Comparison of ENCODE assay signal across 16 cellular contexts in genomic region chr12:56626691-56627090, GRCh38. TPM values are rescaled to one million over a fixed set of nuclear protein-coding genes. Genes with fewer than 3 reads are reported as not detected.
A peak's percentile ranks its signal among the peaks of the same experiment; 100 is the strongest.
DNase-seq lines count a peak whose midpoint lies in the region; ATAC-seq and TF ChIP-seq lines count a peak whose summit lies in the region.
"Had no signal": no experiment of that assay in that cellular context is flagged by ENCODE, and none has a peak within 500 bp of the region (broad histone marks: within the 10 kb centered on the region; RNA-seq: fewer than 3 reads in every experiment).

No MANE protein-coding gene starts in this region.

- no peaks in the 10 kb centered on the region for H3K36me3 ChIP-seq in thyroid gland

- H3K27ac Mint-ChIP-seq in T-helper 2 cell treated with Interferon-gamma antibody and Interleukin-4, amounts not matched to agents 5 μg/mL and 100 μg/mL, for 36 hours: peak overlapping the region; percentile 41
- H3K27ac Mint-ChIP-seq in activated CD8-positive, alpha-beta T cell treated with anti-CD3 and anti-CD28 coated beads for 36 hours: peak overlapping the region; percentile 55
- peak overlapping the region; percentile 85 for H3K27ac Mint-ChIP-seq in natural killer cell
- H3K27ac Mint-ChIP-seq: dendritic cell treated with granulocyte-macrophage colony-stimulating factor and Interleukin-4, amounts not matched to agents 40 ng/mL and 50 ng/mL, for 4 days; GM23338 had no signal

- H3K27me3 Mint-ChIP-seq in T-helper 2 cell treated with Interferon-gamma antibody and Interleukin-4, amounts not matched to agents 5 μg/mL and 100 μg/mL, for 36 hours (ENCODE audit: low read depth): no peaks in the 10 kb centered on the region
- no peaks in the 10 kb centered on the region for H3K27me3 Mint-ChIP-seq in activated CD8-positive, alpha-beta T cell treated with anti-CD3 and anti-CD28 coated beads for 36 hours
- H3K27me3 Mint-ChIP-seq in natural killer cell (ENCODE audit: low read depth in 2 of 2): no peaks in the 10 kb centered on the region
- H3K27me3 Mint-ChIP-seq: dendritic cell treated with granulocyte-macrophage colony-stimulating factor and Interleukin-4, amounts not matched to agents 40 ng/mL and 50 ng/mL, for 4 days had no signal

- no peak overlapping the region for H3K27ac ChIP-seq in thyroid gland

- no peak for ATAC-seq in activated CD8-positive, alpha-beta T cell treated with anti-CD3 and anti-CD28 coated beads for 36 hours
- ATAC-seq in natural killer cell: no peak
- no peak for ATAC-seq in HG03520 (IDR thresholded peaks at IDR 0.05; ENCODE audit: unreplicated experiment)
- ATAC-seq: GM23338, sciatic nerve had no signal

- no peak overlapping the region for H3K4me3 ChIP-seq in thyroid gland (replicated peaks in 1 of 3)
- H3K4me3 ChIP-seq: GM23338, tibial artery had no signal

- no peaks in the 10 kb centered on the region for H3K9me3 Mint-ChIP-seq in T-helper 2 cell treated with Interferon-gamma antibody and Interleukin-4, amounts not matched to agents 5 μg/mL and 100 μg/mL, for 36 hours
- no peaks in the 10 kb centered on the region for H3K9me3 Mint-ChIP-seq in activated CD8-positive, alpha-beta T cell treated with anti-CD3 and anti-CD28 coated beads for 36 hours
- no peaks in the 10 kb centered on the region for H3K9me3 Mint-ChIP-seq in natural killer cell
- H3K9me3 Mint-ChIP-seq: dendritic cell treated with granulocyte-macrophage colony-stimulating factor and Interleukin-4, amounts not matched to agents 40 ng/mL and 50 ng/mL, for 4 days; GM23338 had no signal

- H3K4me1 Mint-ChIP-seq in T-helper 2 cell treated with Interferon-gamma antibody and Interleukin-4, amounts not matched to agents 5 μg/mL and 100 μg/mL, for 36 hours (ENCODE audit: low read depth): peaks cover 48% of the 10 kb centered on the region
- H3K4me1 Mint-ChIP-seq in activated CD8-positive, alpha-beta T cell treated with anti-CD3 and anti-CD28 coated beads for 36 hours (ENCODE audit: low read depth): peaks cover 61% of the 10 kb centered on the region
- H3K4me1 Mint-ChIP-seq in natural killer cell: peaks cover 59 to 63% of the 10 kb centered on the region in 2 donors

- no peak for TF ChIP-seq POLR2A in thyroid gland (IDR thresholded peaks at IDR 0.05)

- no peaks in the 10 kb centered on the region for H3K9me3 ChIP-seq in thyroid gland
- H3K9me3 ChIP-seq: tibial artery had no signal

- no peak for TF ChIP-seq CTCF in activated CD8-positive, alpha-beta T cell treated with anti-CD3 and anti-CD28 coated beads for 36 hours (IDR thresholded peaks at IDR 0.05)
- TF ChIP-seq CTCF in natural killer cell (IDR thresholded peaks at IDR 0.05) (no peak), thyroid gland (IDR thresholded peaks at IDR 0.05) (no peak)

- H3K36me3 Mint-ChIP-seq in T-helper 2 cell treated with Interferon-gamma antibody and Interleukin-4, amounts not matched to agents 5 μg/mL and 100 μg/mL, for 36 hours (ENCODE audit: low read depth): peaks cover 45% of the 10 kb centered on the region
- peaks cover 34% of the 10 kb centered on the region for H3K36me3 Mint-ChIP-seq in activated CD8-positive, alpha-beta T cell treated with anti-CD3 and anti-CD28 coated beads for 36 hours (ENCODE audit: low read depth)
- H3K36me3 Mint-ChIP-seq in natural killer cell: no peaks in the 10 kb centered on the region

- DNase-seq in T-helper 2 cell treated with Interferon-gamma antibody and Interleukin-4, amounts not matched to agents 5 μg/mL and 100 μg/mL, for 36 hours (ENCODE audit: low spot score): no peak
- DNase-seq in T-helper 2 cell (no peak), KBM-7 (peak; percentile 27), natural killer cell (no peak), thyroid gland (no peak), nucleus accumbens (lab: John Stamatoyannopoulos, UW) (no peak)
- no peak for DNase-seq in activated CD8-positive, alpha-beta T cell treated with anti-CD3 and anti-CD28 coated beads for 36 hours
- DNase-seq: activated CD4-positive, alpha-beta T cell treated with anti-CD3 and anti-CD28 coated beads for 4 hours; MM.1S; NCI-H82; T-helper 1 cell; tibial artery had no signal

- H3K27me3 ChIP-seq in thyroid gland: no peaks in the 10 kb centered on the region
- H3K27me3 ChIP-seq: tibial artery had no signal

- peaks cover 17 to 42% of the 10 kb centered on the region in 2 donors for H3K4me1 ChIP-seq in thyroid gland

- in situ Hi-C loops in KBM-7 (cut with MboI; ENCODE audit: low pct_unique_long_range_greater_than_20kb, low sequenced_read_pairs): no loop called here

- CTCF ChIA-PET in activated CD8-positive, alpha-beta T cell treated with anti-CD3 and anti-CD28 coated beads for 36 hours (lab: Charles Lee): interaction anchor here (1.0 to 4.3 kb wide), 6 partner anchors 9 to 113 kb away, joined by 3 to 27 read pairs (median 4); no protein-coding TSS in a partner anchor

- intact Hi-C loops in activated CD8-positive, alpha-beta T cell treated with anti-CD3 and anti-CD28 coated beads for 36 hours (cut with micrococcal nuclease): no loop called here
- intact Hi-C loops in natural killer cell (cut with micrococcal nuclease) (no loop called here), thyroid gland (cut with DNase I) (no loop called here)

- H3K4me3 Mint-ChIP-seq in T-helper 2 cell treated with Interferon-gamma antibody and Interleukin-4, amounts not matched to agents 5 μg/mL and 100 μg/mL, for 36 hours: no peak overlapping the region
- no peak overlapping the region for H3K4me3 Mint-ChIP-seq in activated CD8-positive, alpha-beta T cell treated with anti-CD3 and anti-CD28 coated beads for 36 hours
- H3K4me3 Mint-ChIP-seq in natural killer cell: no peak overlapping the region
- H3K4me3 Mint-ChIP-seq: dendritic cell treated with granulocyte-macrophage colony-stimulating factor and Interleukin-4, amounts not matched to agents 40 ng/mL and 50 ng/mL, for 4 days; GM23338 had no signal

- POLR2A ChIA-PET in activated CD8-positive, alpha-beta T cell treated with anti-CD3 and anti-CD28 coated beads for 36 hours (lab: Charles Lee): interaction anchor here (0.6 to 1.6 kb wide), 6 partner anchors 9 to 267 kb away, joined by 3 to 5 read pairs (median 3); partner anchors contain the start of gene STAT2

RNA-seq across cellular contexts. Expression of gene BAZ2A, which starts 3.4 kb away (rescaled TPM):
- total RNA-seq in activated CD8-positive, alpha-beta T cell treated with anti-CD3 and anti-CD28 coated beads for 36 hours: 10 to 100 TPM; 80.1 to 89.3 TPM
- total RNA-seq in natural killer cell (100 to 1,000 TPM; 320 to 354 (median 325) TPM), thyroid gland (100 to 1,000 TPM in 1 of 4 donors, 10 to 100 TPM in 3; 61.7 to 122 (median 77.6) TPM)

RNA-seq across cellular contexts. Expression of gene ATP5F1B, which starts 19.1 kb away (rescaled TPM):
- 100 to 1,000 TPM; 859 to 869 TPM for total RNA-seq in activated CD8-positive, alpha-beta T cell treated with anti-CD3 and anti-CD28 coated beads for 36 hours
- 100 to 1,000 TPM; 335 to 378 (median 342) TPM for total RNA-seq in natural killer cell
- 100 to 1,000 TPM; 310 to 557 (median 431) TPM for total RNA-seq in thyroid gland
